ENCODE assay signal across 24 cellular contexts in genomic region chr7:1050254-1050906, GRCh38. TPM values are rescaled to one million over a fixed set of nuclear protein-coding genes. Genes with fewer than 3 reads are reported as not detected.
DNase-seq lines count a peak whose midpoint lies in the region; ATAC-seq, FAIRE-seq and TF ChIP-seq lines count a peak whose summit lies in the region.
"Had no signal": no experiment of that assay in that cellular context is flagged by ENCODE, and none has a peak within 500 bp of the region (broad histone marks: within the 10 kb centered on the region; RNA-seq: fewer than 3 reads in every experiment).

No MANE protein-coding gene starts in this region.

- no peak overlapping the region for H2AFZ ChIP-seq in neural progenitor cell (replicated peaks)

- H3K4me3 ChIP-seq in esophagus muscularis mucosa (no peak overlapping the region), neural progenitor cell (no peak overlapping the region), uterus (no peak overlapping the region)
- H3K4me3 ChIP-seq: tibial artery had no signal

- H3K27ac Mint-ChIP-seq in activated naive CD4-positive, alpha-beta T cell treated with anti-CD3 and anti-CD28 coated beads, Interleukin-2, amount 50 U/mL, for 72 hours: peak overlapping the region; percentile 60 to 68
- H3K27ac Mint-ChIP-seq in neural progenitor cell: no peak overlapping the region
- H3K27ac Mint-ChIP-seq in immature natural killer cell: no peak overlapping the region
- H3K27ac Mint-ChIP-seq: activated naive CD8-positive, alpha-beta T cell treated with anti-CD3 and anti-CD28 coated beads, Interleukin-2, amount 10 ng/mL, durations not matched to agents 7 days and 5 days; activated T-helper 17 cell treated with anti-CD3 and anti-CD28 coated beads, Interleukin-2, amount 50 U/mL, for 72 hours; stimulated activated memory B cell treated with anti-CD40 and anti-IgM and Interleukin-4, amounts not matched to agents 10 μg/mL and 1 μg/mL and 100 μg/mL, for 72 hours had no signal

- FAIRE-seq in H54 (lab: Jason Lieb, UNC): no peak

- H3K36me3 ChIP-seq in esophagus muscularis mucosa (no peaks in the 10 kb centered on the region), neural progenitor cell (no peaks in the 10 kb centered on the region), uterus (no peaks in the 10 kb centered on the region)
- H3K36me3 ChIP-seq: tibial artery had no signal

- no peaks in the 10 kb centered on the region for H3K9me3 ChIP-seq in esophagus muscularis mucosa
- no peaks in the 10 kb centered on the region for H3K9me3 ChIP-seq in neural progenitor cell (ENCODE audit: low read depth)
- no peaks in the 10 kb centered on the region for H3K9me3 ChIP-seq in uterus
- H3K9me3 ChIP-seq: tibial artery had no signal

- H3K4me1 ChIP-seq in esophagus muscularis mucosa (peaks cover 85 to 100% (median 95%) of the 10 kb centered on the region in 4 donors), neural progenitor cell (peaks cover 62% of the 10 kb centered on the region), uterus (peaks cover 0 to 18% of the 10 kb centered on the region in 2 donors)

- intact Hi-C loops in esophagus muscularis mucosa (cut with DNase I) (no loop called here), uterus (cut with DNase I; ENCODE audit: low total_unique reads) (no loop called here)

- ATAC-seq in activated naive CD4-positive, alpha-beta T cell treated with anti-CD3 and anti-CD28 coated beads, Interleukin-2, amount 50 U/mL, for 72 hours: no peak
- ATAC-seq: activated T-helper 17 cell treated with anti-CD3 and anti-CD28 coated beads, Interleukin-2, amount 50 U/mL, for 72 hours; HCT116; stimulated activated memory B cell treated with anti-CD40 and anti-IgM and Interleukin-4, amounts not matched to agents 10 μg/mL and 1 μg/mL and 100 μg/mL, for 72 hours had no signal

- DNase-seq in activated naive CD4-positive, alpha-beta T cell treated with anti-CD3 and anti-CD28 coated beads, Interleukin-2, amount 50 U/mL, for 72 hours (ENCODE audit: low spot score in 2 of 2): no peak
- no peak for DNase-seq in activated naive CD4-positive, alpha-beta T cell (lab: John Stamatoyannopoulos, UW)
- DNase-seq in esophagus muscularis mucosa (ENCODE audit: extremely low spot score): no peak
- DNase-seq in neural progenitor cell (ENCODE audit: low spot score): no peak
- DNase-seq in uterus: no peak
- no peak for DNase-seq in H54 (ENCODE audit: insufficient read length, low spot score)
- no peak for DNase-seq in occipital lobe (lab: John Stamatoyannopoulos, UW)
- DNase-seq in immature natural killer cell: no peak
- DNase-seq: 8988T; activated CD4-positive, alpha-beta T cell treated with anti-CD3 and anti-CD28 coated beads for 4 hours; activated naive CD8-positive, alpha-beta T cell treated with anti-CD3 and anti-CD28 coated beads, Interleukin-2, amount 10 ng/mL, durations not matched to agents 7 days and 5 days; hippocampal formation; islet precursor cell; mesenchymal stem cell; naive B cell; NCI-H1105 treated with DMSO at 0.1 percent for 48 hours; NCI-H524 treated with DMSO at 0.1 percent for 48 hours; stimulated activated CD4-positive, alpha-beta T cell treated with anti-CD3 and anti-CD28 coated beads, Interleukin-1b, Interleukin-23, amount 100 ng/mL, for 48 hours; tibial artery had no signal

- no peaks in the 10 kb centered on the region for H3K36me3 Mint-ChIP-seq in activated naive CD4-positive, alpha-beta T cell treated with anti-CD3 and anti-CD28 coated beads, Interleukin-2, amount 50 U/mL, for 72 hours
- H3K36me3 Mint-ChIP-seq in neural progenitor cell (no peaks in the 10 kb centered on the region), immature natural killer cell (no peaks in the 10 kb centered on the region)
- H3K36me3 Mint-ChIP-seq: activated naive CD8-positive, alpha-beta T cell treated with anti-CD3 and anti-CD28 coated beads, Interleukin-2, amount 10 ng/mL, durations not matched to agents 7 days and 5 days; brain; naive B cell had no signal

- H3K4me3 Mint-ChIP-seq in neural progenitor cell: peak overlapping the region; percentile 53
- H3K4me3 Mint-ChIP-seq in immature natural killer cell: no peak overlapping the region
- H3K4me3 Mint-ChIP-seq: activated naive CD8-positive, alpha-beta T cell treated with anti-CD3 and anti-CD28 coated beads, Interleukin-2, amount 10 ng/mL, durations not matched to agents 7 days and 5 days; brain; naive B cell; stimulated activated memory B cell treated with anti-CD40 and anti-IgM and Interleukin-4, amounts not matched to agents 10 μg/mL and 1 μg/mL and 100 μg/mL, for 72 hours had no signal

- H3K27ac ChIP-seq in esophagus muscularis mucosa (replicated peaks in 1 of 4): peak overlapping the region; percentile 35 to 83 (median 69)
- no peak overlapping the region for H3K27ac ChIP-seq in neural progenitor cell
- H3K27ac ChIP-seq in uterus: peak overlapping the region; percentile 50 to 61
- H3K27ac ChIP-seq: tibial artery had no signal

- peaks cover 7% of the 10 kb centered on the region for H3K27me3 Mint-ChIP-seq in neural progenitor cell (ENCODE audit: insufficient read depth, low read depth)
- peaks cover 3 to 9% (median 5%) of the 10 kb centered on the region in 3 donors for H3K27me3 Mint-ChIP-seq in immature natural killer cell (ENCODE audit: low read depth in 3 of 3)
- H3K27me3 Mint-ChIP-seq: activated naive CD8-positive, alpha-beta T cell treated with anti-CD3 and anti-CD28 coated beads, Interleukin-2, amount 10 ng/mL, durations not matched to agents 7 days and 5 days; activated T-helper 17 cell treated with anti-CD3 and anti-CD28 coated beads, Interleukin-2, amount 50 U/mL, for 72 hours; brain had no signal

- TF ChIP-seq POLR2A in esophagus muscularis mucosa (IDR thresholded peaks at IDR 0.05; ENCODE audit: low read depth) (no peak), uterus (IDR thresholded peaks at IDR 0.05) (no peak), H54 (IDR thresholded peaks at IDR 0.05; ENCODE audit: low read depth, low read length) (no peak)

- H4K20me1 ChIP-seq in neural progenitor cell (ENCODE audit: low read depth): peaks cover 33% of the 10 kb centered on the region

- no peak overlapping the region for H3K9ac ChIP-seq in neural progenitor cell

- no peak for TF ChIP-seq EP300 in esophagus muscularis mucosa (IDR thresholded peaks at IDR 0.05)

- H3K4me2 ChIP-seq in neural progenitor cell: no peak overlapping the region

- H3K27me3 ChIP-seq in esophagus muscularis mucosa (no peaks in the 10 kb centered on the region), neural progenitor cell (no peaks in the 10 kb centered on the region), uterus (no peaks in the 10 kb centered on the region)
- H3K27me3 ChIP-seq: tibial artery had no signal

- H3K4me1 Mint-ChIP-seq in neural progenitor cell: peaks cover 67% of the 10 kb centered on the region
- peaks cover 10 to 19% of the 10 kb centered on the region in 2 donors for H3K4me1 Mint-ChIP-seq in immature natural killer cell

- no peaks in the 10 kb centered on the region for H3K9me3 Mint-ChIP-seq in activated naive CD4-positive, alpha-beta T cell treated with anti-CD3 and anti-CD28 coated beads, Interleukin-2, amount 50 U/mL, for 72 hours
- H3K9me3 Mint-ChIP-seq in neural progenitor cell (no peaks in the 10 kb centered on the region), immature natural killer cell (no peaks in the 10 kb centered on the region)
- H3K9me3 Mint-ChIP-seq: activated naive CD8-positive, alpha-beta T cell treated with anti-CD3 and anti-CD28 coated beads, Interleukin-2, amount 10 ng/mL, durations not matched to agents 7 days and 5 days; activated T-helper 17 cell treated with anti-CD3 and anti-CD28 coated beads, Interleukin-2, amount 50 U/mL, for 72 hours; naive B cell; stimulated activated memory B cell treated with anti-CD40 and anti-IgM and Interleukin-4, amounts not matched to agents 10 μg/mL and 1 μg/mL and 100 μg/mL, for 72 hours had no signal

- peaks cover 34% of the 10 kb centered on the region for H3F3A ChIP-seq in neural progenitor cell (ENCODE audit: low read depth)

- WGBS in esophagus muscularis mucosa: 91% methylated on average over 18 of the region's 30 CpGs

- no peak for TF ChIP-seq CTCF in esophagus muscularis mucosa (IDR thresholded peaks at IDR 0.05)
- no peak for TF ChIP-seq CTCF in neural progenitor cell (IDR thresholded peaks at IDR 0.05)
- no peak for TF ChIP-seq CTCF in uterus (IDR thresholded peaks at IDR 0.05)

- peaks cover 33% of the 10 kb centered on the region for H3K79me2 ChIP-seq in neural progenitor cell (ENCODE audit: low read depth)

RNA-seq across cellular contexts. Expression of gene GPR146, which starts 6.0 kb away (rescaled TPM):
- total RNA-seq in activated naive CD4-positive, alpha-beta T cell treated with anti-CD3 and anti-CD28 coated beads, Interleukin-2, amount 50 U/mL, for 72 hours: 1 to 10 TPM; 1.6 to 9.3 TPM
- total RNA-seq in esophagus muscularis mucosa: 10 to 100 TPM; 12.5 to 30.8 (median 25.5) TPM
- total RNA-seq in neural progenitor cell (ENCODE audit: low replicate concordance): 0.79 and 3.5 TPM in 2 replicates
- 100 to 1,000 TPM in 1 of 4 donors, 10 to 100 TPM in 3; 10.0 to 110 (median 32.9) TPM for total RNA-seq in uterus
- 6.7 TPM for total RNA-seq in occipital lobe
- polyA plus RNA-seq in immature natural killer cell: 1 to 10 TPM in 2 of 3 donors, not detected in 1; 1.1 to 1.9 TPM
- total RNA-seq: fibroblast of villous mesenchyme had no signal

RNA-seq across cellular contexts. Expression of gene GPER1, which starts 37.5 kb away (rescaled TPM):
- total RNA-seq in activated naive CD4-positive, alpha-beta T cell treated with anti-CD3 and anti-CD28 coated beads, Interleukin-2, amount 50 U/mL, for 72 hours: not detected
- total RNA-seq in esophagus muscularis mucosa (10 to 100 TPM in 2 of 4 donors, 1 to 10 TPM in 2; 4.6 to 19.9 (median 11.0) TPM), neural progenitor cell (ENCODE audit: low replicate concordance) (1.2 and 1.3 TPM in 2 replicates), uterus (10 to 100 TPM in 1 of 4 donors, 1 to 10 TPM in 3; 1.3 to 10.6 (median 5.0) TPM), occipital lobe (1.1 TPM)
- polyA plus RNA-seq in immature natural killer cell: under 1 TPM in 2 of 3 donors, not detected in 1; 0.14 to 0.31 TPM

Comparison
In these comparisons a context has a peak if more than half of its experiments do, and no peak if none do; other contexts are left out.
1. H3K27ac Mint-ChIP-seq: peak in activated naive CD4-positive, alpha-beta T cell treated with anti-CD3 and anti-CD28 coated beads, Interleukin-2, amount 50 U/mL, for 72 hours (2 of 2); none in neural progenitor cell (single experiment) and immature natural killer cell (0 of 6).